Comparison of ENCODE assay signal across 12 cellular contexts in the genomic region with DNA sequence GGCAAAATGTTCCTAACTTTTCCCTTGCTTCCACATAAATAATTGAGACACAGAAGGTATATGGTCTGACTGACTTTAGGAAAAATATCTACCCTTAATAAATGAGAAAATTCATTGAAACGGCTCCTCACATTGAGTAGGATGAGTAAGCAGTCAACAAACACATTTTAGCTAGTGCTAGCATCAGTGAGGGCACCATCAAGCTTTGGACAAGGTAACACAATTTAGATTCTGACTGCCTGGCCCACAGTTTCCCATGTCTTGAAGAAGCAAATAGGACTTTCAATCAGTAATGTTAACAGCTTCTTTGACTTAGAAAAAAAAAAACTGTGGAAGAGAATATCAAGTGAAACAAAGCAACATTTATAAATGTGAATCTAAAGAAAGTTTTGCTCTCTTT.
A peak's percentile ranks its signal among the peaks of the same experiment; 100 is the strongest.
DNase-seq lines count a peak whose midpoint lies in the region; ATAC-seq, FAIRE-seq and TF ChIP-seq lines count a peak whose summit lies in the region.
"Had no signal": no experiment of that assay in that cellular context is flagged by ENCODE, and none has a peak within 500 bp of the region (broad histone marks: within the 10 kb centered on the region; RNA-seq: fewer than 3 reads in every experiment).

No MANE protein-coding gene starts in this region.

- peak; percentile 83 for FAIRE-seq in GM12892 (lab: Jason Lieb, UNC)

- H3K4me1 Mint-ChIP-seq in effector memory CD8-positive, alpha-beta T cell (ENCODE audit: low read depth in 2 of 2) = peaks cover 49 to 73% of the 10 kb centered on the region in 2 donors

- BruUV-seq in OCI-LY7 (replicated peaks; lab: Mats Ljungman, UMichigan) = no TSS peak

- POLR2A ChIA-PET in OCI-LY7 (lab: Charles Lee) = interaction anchor here (0.6 to 3.4 kb wide), 25 partner anchors 12 to 821 kb away, joined by 3 to 23 read pairs (median 4); a partner anchor contains a TSS

- CTCF ChIA-PET in OCI-LY7 (lab: Charles Lee; ENCODE audit: unreplicated experiment) = no interaction called here

- TF ChIP-seq CTCF in OCI-LY7 (conservative IDR thresholded peaks at IDR 0.05; ENCODE audit: low read length) (no peak), spleen (IDR thresholded peaks at IDR 0.05 in 8 of 11, conservative IDR thresholded peaks at IDR 0.05 in 3 of 11) (no peak)

- 20 to 39% (median 34%) methylated on average over 1 of the region's 1 CpG for WGBS in spleen, 5 donors

- intact Hi-C loops in OCI-LY7 (cut with micrococcal nuclease; ENCODE audit: unreplicated experiment) = loop anchor here (1.0 to 2.0 kb wide), 3 partner anchors 45 to 178 kb away; a partner anchor contains a TSS
- intact Hi-C loops in spleen (cut with DNase I; ENCODE audit: low total_unique reads) = no loop called here

- H3K4me3 ChIP-seq in OCI-LY7 (ENCODE audit: low read depth, low read length, poor library complexity, severe bottlenecking) (peak overlapping the region; percentile 49), spleen (peak overlapping the region in 1 of 8 donors; percentile 24)

- H2AFZ ChIP-seq in OCI-LY7 (ENCODE audit: low read length) = peak overlapping the region; percentile 82

- peak overlapping the region; percentile 69 to 82 for H3K4me3 Mint-ChIP-seq in effector memory CD8-positive, alpha-beta T cell

- no peaks in the 10 kb centered on the region for H3K9me2 ChIP-seq in OCI-LY7 (ENCODE audit: insufficient read depth, low read length)

- no peaks in the 10 kb centered on the region for H3K27me3 ChIP-seq in spleen (replicated peaks in 1 of 7)

- ATAC-seq in effector memory CD8-positive, alpha-beta T cell (replicated peaks) = no peak
- ATAC-seq in HG02852 (IDR thresholded peaks at IDR 0.05; ENCODE audit: unreplicated experiment) (no peak), GM18498 (IDR thresholded peaks at IDR 0.05; ENCODE audit: unreplicated experiment) (no peak)

- no peaks in the 10 kb centered on the region for H3K9me3 ChIP-seq in OCI-LY7 (ENCODE audit: low read length)
- H3K9me3 ChIP-seq in spleen = no peaks in the 10 kb centered on the region

- peaks cover 41% of the 10 kb centered on the region for H3K36me3 Mint-ChIP-seq in effector memory CD8-positive, alpha-beta T cell (ENCODE audit: insufficient read depth)

- 0 out of 2 replicates have a peak, but pooled peaks cover 6% of the 10 kb centered on the region for H3K79me2 ChIP-seq in OCI-LY7 (ENCODE audit: insufficient read depth, low read depth, low read length)

- no peak for TF ChIP-seq POLR2A in GM12892 (IDR thresholded peaks at IDR 0.05; ENCODE audit: low read depth, low read length)
- TF ChIP-seq POLR2A in spleen (IDR thresholded peaks at IDR 0.05) = no peak

- DNase-seq in GM12892 (ENCODE audit: insufficient read length) = no peak
- peak; percentile 59 for DNase-seq in OCI-LY7 (ENCODE audit: low spot score)
- no peak for DNase-seq in effector memory CD8-positive, alpha-beta T cell
- DNase-seq in spleen = no peak
- DNase-seq in SIG-M5 (lab: John Stamatoyannopoulos, UW) = no peak
- no peak for DNase-seq in effector CD8-positive, alpha-beta T cell (lab: John Stamatoyannopoulos, UW)
- DNase-seq: DMS53; NCI-H1105 treated with DMSO at 0.1 percent for 48 hours; NK-92 treated with Interleukin-12 subunit alpha and Interleukin-12 subunit beta, amount 100 ng/mL, for 24 hours; stimulated activated CD4-positive, alpha-beta T cell treated with anti-CD3 and anti-CD28 coated beads, Interleukin-4, amount 100 ng/mL, for 4 hours had no signal

- no peaks in the 10 kb centered on the region for H3K9me3 Mint-ChIP-seq in effector memory CD8-positive, alpha-beta T cell

- H3K36me3 ChIP-seq in OCI-LY7 (ENCODE audit: insufficient read depth, low read length) (no peaks in the 10 kb centered on the region), spleen (no peaks in the 10 kb centered on the region)

- H3K27ac Mint-ChIP-seq in effector memory CD8-positive, alpha-beta T cell = peak overlapping the region; percentile 95 to 96

- H3K27ac ChIP-seq in OCI-LY7 (ENCODE audit: low read depth, low read length, poor library complexity, severe bottlenecking) (peak overlapping the region; percentile 63), spleen (peak overlapping the region; percentile 71 to 92 (median 86))

- no peaks in the 10 kb centered on the region for H4K20me1 ChIP-seq in OCI-LY7 (ENCODE audit: insufficient read depth, low read length)

- H3K4me2 ChIP-seq in OCI-LY7 (ENCODE audit: low read length) = peak overlapping the region; percentile 86

- H3K4me1 ChIP-seq in OCI-LY7 (ENCODE audit: insufficient read depth, low read length, poor library complexity, severe bottlenecking) = peaks cover 85% of the 10 kb centered on the region
- H3K4me1 ChIP-seq in spleen = peaks cover 19 to 100% (median 83%) of the 10 kb centered on the region in 6 donors

- H3K27me3 Mint-ChIP-seq in effector memory CD8-positive, alpha-beta T cell = no peaks in the 10 kb centered on the region
